8 cellular contexts compared by ENCODE assay signal in the genomic region with DNA sequence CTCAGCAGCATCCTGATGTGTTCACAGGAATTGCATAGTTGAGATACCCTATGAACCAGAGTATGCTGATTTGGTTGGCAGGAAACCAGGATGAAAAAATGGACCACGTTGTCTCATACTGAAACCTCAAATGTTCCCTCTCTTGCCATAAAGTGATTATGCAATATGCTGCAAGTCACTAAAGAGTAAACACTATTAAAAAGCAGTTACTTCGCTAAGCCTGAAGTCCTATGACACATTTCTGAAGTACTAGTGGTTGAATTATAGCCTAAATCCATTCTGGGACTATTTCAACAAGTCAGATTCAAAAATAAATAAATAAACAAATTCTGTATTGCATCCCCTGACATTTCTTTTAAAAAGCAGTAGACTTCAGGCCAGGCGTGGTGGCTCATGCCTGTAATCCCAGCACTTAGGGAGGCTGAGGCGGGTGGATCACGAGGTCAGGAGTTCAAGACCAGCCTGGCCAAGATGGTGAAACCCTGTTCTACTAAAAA.
DNase-seq lines count a peak whose midpoint lies in the region; ATAC-seq and TF ChIP-seq lines count a peak whose summit lies in the region.

No MANE protein-coding gene starts in this region.

- DNase-seq in NCI-H2029 (lab: John Stamatoyannopoulos, UW): peak; percentile 22
- no peak for DNase-seq in NCI-H2029 treated with DMSO at 0.1 percent for 48 hours (lab: John Stamatoyannopoulos, UW)
- peak; percentile 75 for DNase-seq in NOMO-1 treated with dmso at 0.1 percent for 144 hours (lab: John Stamatoyannopoulos, UW; ENCODE audit: unreplicated experiment)
- peak; percentile 92 for DNase-seq in fibroblast of pulmonary artery (ENCODE audit: low read depth)
- peak; percentile 87 for DNase-seq in stromal cell of bone marrow (ENCODE audit: low read depth)
- DNase-seq in DMS53 treated with DMSO at 0.1 percent for 48 hours (lab: John Stamatoyannopoulos, UW; ENCODE audit: unreplicated experiment): no peak
- DNase-seq in NK-92 treated with Interleukin-12 subunit alpha and Interleukin-12 subunit beta, amount 100 ng/mL, for 24 hours (lab: John Stamatoyannopoulos, UW): no peak

- TF ChIP-seq CTCF in fibroblast of pulmonary artery (IDR thresholded peaks at IDR 0.05; ENCODE audit: low read length, missing control alignments): no peak

- H3K4me3 ChIP-seq in fibroblast of pulmonary artery (replicated peaks; ENCODE audit: low read depth, low read length): no peak overlapping the region

- ATAC-seq in HG02759 (IDR thresholded peaks at IDR 0.05; ENCODE audit: unreplicated experiment): peak; percentile 86

Comparison
In these comparisons a context has a peak if more than half of its experiments do, and no peak if none do; other contexts are left out.
1. DNase-seq: peak in NCI-H2029 (single experiment), NOMO-1 treated with dmso at 0.1 percent for 144 hours (single experiment), fibroblast of pulmonary artery (single experiment) and stromal cell of bone marrow (single experiment); none in NCI-H2029 treated with DMSO at 0.1 percent for 48 hours (single experiment), DMS53 treated with DMSO at 0.1 percent for 48 hours (single experiment) and NK-92 treated with Interleukin-12 subunit alpha and Interleukin-12 subunit beta, amount 100 ng/mL, for 24 hours (single experiment).